14 cellular contexts compared by ENCODE assay signal in the genomic region with DNA sequence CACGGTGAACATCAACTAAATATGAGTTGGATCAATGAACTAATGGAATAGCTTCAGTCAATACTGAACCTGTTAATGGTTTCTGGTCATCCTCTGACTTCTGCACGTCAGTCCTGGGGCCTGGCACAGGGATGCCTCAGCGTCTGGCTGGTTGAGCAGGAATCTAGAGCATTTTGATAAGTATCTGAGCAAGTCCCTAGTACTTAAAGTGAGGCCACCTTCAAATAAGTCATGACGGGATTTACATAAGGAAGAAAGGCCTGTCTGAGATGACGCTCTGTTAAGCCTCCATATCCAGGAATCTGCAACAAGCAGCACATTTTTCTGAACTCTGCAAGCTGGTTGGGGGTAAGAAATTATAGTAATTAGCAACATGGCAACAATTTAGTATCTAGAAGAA.
"Had no signal": no experiment of that assay in that cellular context is flagged by ENCODE, and none has a peak within 500 bp of the region (broad histone marks: within the 10 kb centered on the region; RNA-seq: fewer than 3 reads in every experiment).

No MANE protein-coding gene starts in this region.

- H3K4me1 ChIP-seq: left lung, testis had no signal

- H3K4me3 ChIP-seq: heart right ventricle, left lung, SK-N-MC, stomach, testis had no signal

- H3K36me3 ChIP-seq: heart right ventricle, left lung, neutrophil, stomach had no signal

- ATAC-seq: left lung, right cardiac atrium had no signal

- H3K9me3 ChIP-seq: left lung, neutrophil, testis had no signal

- H3K27ac ChIP-seq: left lung, neutrophil, testis, VCaP had no signal

- H3K27me3 ChIP-seq: heart right ventricle, left lung, stomach, testis had no signal

- DNase-seq: activated CD4-positive, alpha-beta T cell treated with anti-CD3 and anti-CD28 coated beads for 1 hour; activated CD4-positive, alpha-beta T cell treated with anti-CD3 and anti-CD28 coated beads, Interleukin-2, amount 50 U/mL, for 4 hours; activated naive CD4-positive, alpha-beta T cell treated with Interleukin-2 at 50 U/mL for 16 hours; activated T-cell treated with anti-CD3 and anti-CD28 coated beads for 4 hours; aorta; effector memory CD4-positive, alpha-beta T cell; heart right ventricle; left lung; stomach; testis had no signal
